Comparison of ENCODE assay signal across 2 cellular contexts in genomic region chr22:43200555-43200954, GRCh38.
TF ChIP-seq lines count a peak whose summit lies in the region.

No MANE protein-coding gene starts in this region.

TF ChIP-seq in HEK293, 187 proteins besides CTCF, POLR2A, EP300 and RAD21 (continued from another document):
- no peak for TF ChIP-seq HIC1 (tag by site-specific recombination; IDR thresholded peaks at IDR 0.05)
- TF ChIP-seq EGR2 (tag by site-specific recombination; IDR thresholded peaks at IDR 0.05; ENCODE audit: low read depth): peak; percentile 57
TF ChIP-seq in HEK293: peak in this region for 2.

TF ChIP-seq in IMR-90, 13 proteins besides CTCF, POLR2A, EP300 and RAD21 (continued from another document):
- TF ChIP-seq USF2 (IDR thresholded peaks at IDR 0.05; ENCODE audit: low read depth, low read length): no peak
- TF ChIP-seq, protein P1, sequence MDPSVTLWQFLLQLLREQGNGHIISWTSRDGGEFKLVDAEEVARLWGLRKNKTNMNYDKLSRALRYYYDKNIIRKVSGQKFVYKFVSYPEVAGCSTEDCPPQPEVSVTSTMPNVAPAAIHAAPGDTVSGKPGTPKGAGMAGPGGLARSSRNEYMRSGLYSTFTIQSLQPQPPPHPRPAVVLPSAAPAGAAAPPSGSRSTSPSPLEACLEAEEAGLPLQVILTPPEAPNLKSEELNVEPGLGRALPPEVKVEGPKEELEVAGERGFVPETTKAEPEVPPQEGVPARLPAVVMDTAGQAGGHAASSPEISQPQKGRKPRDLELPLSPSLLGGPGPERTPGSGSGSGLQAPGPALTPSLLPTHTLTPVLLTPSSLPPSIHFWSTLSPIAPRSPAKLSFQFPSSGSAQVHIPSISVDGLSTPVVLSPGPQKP (IDR thresholded peaks at IDR 0.05; ENCODE audit: borderline replicate concordance, low read depth, low read length): no peak
- TF ChIP-seq NFE2L2 (IDR thresholded peaks at IDR 0.05; ENCODE audit: low read depth, low read length): no peak
- no peak for TF ChIP-seq CHD1 (IDR thresholded peaks at IDR 0.05; ENCODE audit: low read depth, low read length)
- no peak for TF ChIP-seq FOS (IDR thresholded peaks at IDR 0.05; ENCODE audit: low read depth, low read length)
